23 cellular contexts compared by ENCODE assay signal in the genomic region with DNA sequence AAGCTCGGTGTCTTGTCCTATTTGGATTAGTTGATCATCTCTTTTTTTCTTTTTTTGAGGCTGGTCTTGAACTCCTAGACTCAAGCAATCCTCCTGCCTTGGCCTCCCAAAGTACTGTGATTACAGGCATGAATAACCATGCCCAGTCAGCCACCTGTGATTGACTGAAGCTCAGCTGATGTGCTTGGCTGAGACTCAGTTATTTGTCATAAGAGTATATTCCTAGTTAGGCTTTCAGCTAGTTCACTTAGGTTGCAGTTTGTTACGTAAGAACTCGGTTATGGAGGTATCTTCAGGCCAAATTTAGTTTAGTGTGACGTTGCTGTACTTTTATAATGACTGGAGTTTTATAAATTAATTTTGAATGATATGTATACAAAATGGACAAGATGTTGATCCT.
"Had no signal": no experiment of that assay in that cellular context is flagged by ENCODE, and none has a peak within 500 bp of the region (broad histone marks: within the 10 kb centered on the region; RNA-seq: fewer than 3 reads in every experiment).

No MANE protein-coding gene starts in this region.

- FAIRE-seq: colon had no signal

- H3K9me3 ChIP-seq: gastroesophageal sphincter, heart left ventricle, lower lobe of right lung, ovary, right atrium auricular region, sigmoid colon, stomach, thyroid gland had no signal

- H3K27ac ChIP-seq: gastroesophageal sphincter, heart left ventricle, hepatocyte, lower lobe of right lung, ovary, right atrium auricular region, sigmoid colon, thyroid gland had no signal

- H3K79me2 ChIP-seq: hepatocyte had no signal

- ATAC-seq: gastroesophageal sphincter; heart left ventricle; left ventricle myocardium superior; lower lobe of right lung; naive thymus-derived CD8-positive, alpha-beta T cell; stimulated activated effector memory CD8-positive, alpha-beta T cell treated with anti-CD3 and anti-CD28 coated beads, Interleukin-12 subunit alpha, Interleukin-12 subunit beta, amount 100 ng/mL, for 72 hours had no signal

- H2AFZ ChIP-seq: hepatocyte had no signal

- DNase-seq: central memory CD4-positive, alpha-beta T cell; effector CD8-positive, alpha-beta T cell; endodermal cell; foreskin fibroblast; heart left ventricle; kidney glomerular epithelial cell; left ventricle myocardium superior; lower lobe of right lung; naive thymus-derived CD8-positive, alpha-beta T cell; nephron progenitor cell; occipital lobe; ovary; sigmoid colon; stimulated activated CD4-positive, alpha-beta T cell treated with anti-CD3 and anti-CD28 coated beads, Interleukin-2, amount 100 ng/mL, for 24 hours; stimulated activated CD4-positive, alpha-beta T cell treated with anti-CD3 and anti-CD28 coated beads, Interleukin-4, amount 100 ng/mL, for 24 hours; stimulated activated naive CD4-positive, alpha-beta T cell treated with Interleukin-2 at 50 U/mL for 16 hours; thyroid gland had no signal

- H3K27me3 ChIP-seq: heart left ventricle, hepatocyte, ovary, right atrium auricular region, sigmoid colon, stomach, thyroid gland had no signal

- H3K4me1 ChIP-seq: gastroesophageal sphincter, heart left ventricle, lower lobe of right lung, right atrium auricular region, sigmoid colon, thyroid gland had no signal

- H3K36me3 ChIP-seq: gastroesophageal sphincter, heart left ventricle, lower lobe of right lung, ovary, right atrium auricular region, sigmoid colon, stomach, thyroid gland had no signal

- H3K4me2 ChIP-seq: hepatocyte had no signal

- H3K4me3 ChIP-seq: gastroesophageal sphincter, heart left ventricle, hepatocyte, lower lobe of right lung, ovary, right atrium auricular region, sigmoid colon, stomach, thyroid gland had no signal
